In the genomic region with DNA sequence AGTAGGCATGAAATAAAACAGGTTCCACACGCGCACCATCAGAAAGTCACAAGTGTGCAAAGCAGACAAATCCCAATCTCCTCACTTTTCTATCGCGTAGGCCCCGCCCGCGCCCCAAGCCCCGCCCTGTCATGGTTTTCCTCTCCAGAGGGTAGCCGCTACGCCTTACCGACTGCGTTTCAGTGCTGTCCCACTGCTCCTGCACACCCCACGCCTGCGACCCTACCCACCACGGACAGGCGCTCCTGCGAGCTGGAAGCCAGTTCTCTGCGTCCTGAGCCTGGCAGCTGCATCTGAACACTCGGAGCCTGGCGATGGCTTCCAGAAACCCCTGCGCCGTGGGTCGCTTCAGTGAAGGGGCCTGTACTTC, we compare ENCODE assay signal across 9 cellular contexts. TPM values are rescaled to one million over a fixed set of nuclear protein-coding genes. Genes with fewer than 3 reads are reported as not detected.
A peak's percentile ranks its signal among the peaks of the same experiment; 100 is the strongest.
DNase-seq lines count a peak whose midpoint lies in the region; ATAC-seq and TF ChIP-seq lines count a peak whose summit lies in the region.
"Had no signal": no experiment of that assay in that cellular context is flagged by ENCODE, and none has a peak within 500 bp of the region (broad histone marks: within the 10 kb centered on the region; RNA-seq: fewer than 3 reads in every experiment).

No MANE protein-coding gene starts in this region.

- DNase-seq in AG10803 (ENCODE audit: low read depth) (no peak), caudate nucleus (lab: John Stamatoyannopoulos, UW) (peak in 42 of 61 donors; percentile 20 to 78 (median 55)), right lobe of liver (peak in 2 of 3 donors; percentile 51 to 62), epidermal melanocyte (ENCODE audit: insufficient read length, low spot score) (no peak)
- DNase-seq in stimulated activated CD4-positive, alpha-beta T cell treated with anti-CD3 and anti-CD28 coated beads, Interleukin-4, amount 100 ng/mL, for 1 hour, result peak; percentile 45

- peak; percentile 45 for ATAC-seq in GM18909 (IDR thresholded peaks at IDR 0.05; ENCODE audit: poor library complexity, unreplicated experiment)
- ATAC-seq in HG03196 (IDR thresholded peaks at IDR 0.05; ENCODE audit: unreplicated experiment), result peak; percentile 14
- peak; percentile 74 for ATAC-seq in SK-N-SH treated with all-trans-retinoic acid at 6 μM for 48 hours
- peak; percentile 48 to 58 (median 54) for ATAC-seq in right lobe of liver
- ATAC-seq: HCT116 had no signal

- TF ChIP-seq POLR2A in right lobe of liver (IDR thresholded peaks at IDR 0.05), result no peak

- TF ChIP-seq CTCF in AG10803 (conservative IDR thresholded peaks at IDR 0.05; ENCODE audit: low read length) (no peak), right lobe of liver (IDR thresholded peaks at IDR 0.05) (no peak)

- peaks cover 0 to 21% (median 6%) of the 10 kb centered on the region in 4 donors for H3K36me3 ChIP-seq in right lobe of liver

- no peaks in the 10 kb centered on the region for H3K27me3 ChIP-seq in right lobe of liver

- peaks cover 0 to 56% (median 10%) of the 10 kb centered on the region in 4 donors for H3K9me3 ChIP-seq in right lobe of liver

- peaks cover 0 to 8% (median 0%) of the 10 kb centered on the region in 4 donors for H3K4me1 ChIP-seq in right lobe of liver

- WGBS in right lobe of liver (ENCODE audit: insufficient coverage, low coverage, low lambda C conversion rate, missing lambda C conversion rate), result 0% methylated on average over 3 of the region's 23 CpGs

- intact Hi-C loops in right lobe of liver (cut with DNase I), result no loop called here

- H3K4me3 ChIP-seq in AG10803 (ENCODE audit: low read length), result peak overlapping the region; percentile 94
- peak overlapping the region; percentile 92 to 95 (median 95) for H3K4me3 ChIP-seq in right lobe of liver

- H3K27ac ChIP-seq in caudate nucleus (ENCODE audit: low read depth, low read length), result peak overlapping the region; percentile 68
- H3K27ac ChIP-seq in right lobe of liver, result peak overlapping the region in 2 of 3 donors; percentile 56 to 59

TF ChIP-seq in SK-N-SH treated with all-trans-retinoic acid at 6 μM for 48 hours, 23 proteins besides CTCF, POLR2A, EP300 and RAD21:
- TF ChIP-seq ARNTL (CRISPR knock-in tag; IDR thresholded peaks at IDR 0.05; ENCODE audit: borderline replicate concordance, low read depth) (no peak), ZC3H10 (CRISPR knock-in tag; IDR thresholded peaks at IDR 0.05) (no peak), TOX (CRISPR knock-in tag; IDR thresholded peaks at IDR 0.05; ENCODE audit: borderline replicate concordance) (no peak), CSDC2 (CRISPR knock-in tag; IDR thresholded peaks at IDR 0.05) (no peak), GLIS3 (CRISPR knock-in tag; IDR thresholded peaks at IDR 0.05) (no peak), ESRRG (CRISPR knock-in tag; IDR thresholded peaks at IDR 0.05) (no peak), TCF4 (CRISPR knock-in tag; IDR thresholded peaks at IDR 0.05; ENCODE audit: borderline replicate concordance) (no peak), ZNF8 (CRISPR knock-in tag; IDR thresholded peaks at IDR 0.05) (no peak), ZNF565 (CRISPR knock-in tag; conservative IDR thresholded peaks at IDR 0.05; ENCODE audit: low read depth) (no peak), ZNF70 (CRISPR knock-in tag; IDR thresholded peaks at IDR 0.05) (no peak), PPARA (CRISPR knock-in tag; IDR thresholded peaks at IDR 0.05; ENCODE audit: borderline replicate concordance) (no peak), ZFP3 (CRISPR knock-in tag; IDR thresholded peaks at IDR 0.05) (no peak), SNAI2 (CRISPR knock-in tag; IDR thresholded peaks at IDR 0.05) (no peak), BACH2 (CRISPR knock-in tag; IDR thresholded peaks at IDR 0.05; ENCODE audit: borderline replicate concordance) (no peak), ZFP30 (CRISPR knock-in tag; IDR thresholded peaks at IDR 0.05) (no peak)
- TF ChIP-seq, protein P1, sequence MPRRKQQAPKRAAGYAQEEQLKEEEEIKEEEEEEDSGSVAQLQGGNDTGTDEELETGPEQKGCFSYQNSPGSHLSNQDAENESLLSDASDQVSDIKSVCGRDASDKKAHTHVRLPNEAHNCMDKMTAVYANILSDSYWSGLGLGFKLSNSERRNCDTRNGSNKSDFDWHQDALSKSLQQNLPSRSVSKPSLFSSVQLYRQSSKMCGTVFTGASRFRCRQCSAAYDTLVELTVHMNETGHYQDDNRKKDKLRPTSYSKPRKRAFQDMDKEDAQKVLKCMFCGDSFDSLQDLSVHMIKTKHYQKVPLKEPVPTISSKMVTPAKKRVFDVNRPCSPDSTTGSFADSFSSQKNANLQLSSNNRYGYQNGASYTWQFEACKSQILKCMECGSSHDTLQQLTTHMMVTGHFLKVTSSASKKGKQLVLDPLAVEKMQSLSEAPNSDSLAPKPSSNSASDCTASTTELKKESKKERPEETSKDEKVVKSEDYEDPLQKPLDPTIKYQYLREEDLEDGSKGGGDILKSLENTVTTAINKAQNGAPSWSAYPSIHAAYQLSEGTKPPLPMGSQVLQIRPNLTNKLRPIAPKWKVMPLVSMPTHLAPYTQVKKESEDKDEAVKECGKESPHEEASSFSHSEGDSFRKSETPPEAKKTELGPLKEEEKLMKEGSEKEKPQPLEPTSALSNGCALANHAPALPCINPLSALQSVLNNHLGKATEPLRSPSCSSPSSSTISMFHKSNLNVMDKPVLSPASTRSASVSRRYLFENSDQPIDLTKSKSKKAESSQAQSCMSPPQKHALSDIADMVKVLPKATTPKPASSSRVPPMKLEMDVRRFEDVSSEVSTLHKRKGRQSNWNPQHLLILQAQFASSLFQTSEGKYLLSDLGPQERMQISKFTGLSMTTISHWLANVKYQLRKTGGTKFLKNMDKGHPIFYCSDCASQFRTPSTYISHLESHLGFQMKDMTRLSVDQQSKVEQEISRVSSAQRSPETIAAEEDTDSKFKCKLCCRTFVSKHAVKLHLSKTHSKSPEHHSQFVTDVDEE (CRISPR knock-in tag; IDR thresholded peaks at IDR 0.05), result no peak
- TF ChIP-seq, protein P2, sequence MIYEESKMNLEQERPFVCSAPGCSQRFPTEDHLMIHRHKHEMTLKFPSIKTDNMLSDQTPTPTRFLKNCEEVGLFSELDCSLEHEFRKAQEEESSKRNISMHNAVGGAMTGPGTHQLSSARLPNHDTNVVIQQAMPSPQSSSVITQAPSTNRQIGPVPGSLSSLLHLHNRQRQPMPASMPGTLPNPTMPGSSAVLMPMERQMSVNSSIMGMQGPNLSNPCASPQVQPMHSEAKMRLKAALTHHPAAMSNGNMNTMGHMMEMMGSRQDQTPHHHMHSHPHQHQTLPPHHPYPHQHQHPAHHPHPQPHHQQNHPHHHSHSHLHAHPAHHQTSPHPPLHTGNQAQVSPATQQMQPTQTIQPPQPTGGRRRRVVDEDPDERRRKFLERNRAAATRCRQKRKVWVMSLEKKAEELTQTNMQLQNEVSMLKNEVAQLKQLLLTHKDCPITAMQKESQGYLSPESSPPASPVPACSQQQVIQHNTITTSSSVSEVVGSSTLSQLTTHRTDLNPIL (CRISPR knock-in tag; IDR thresholded peaks at IDR 0.05; ENCODE audit: low read depth), result no peak
- TF ChIP-seq, protein P3, sequence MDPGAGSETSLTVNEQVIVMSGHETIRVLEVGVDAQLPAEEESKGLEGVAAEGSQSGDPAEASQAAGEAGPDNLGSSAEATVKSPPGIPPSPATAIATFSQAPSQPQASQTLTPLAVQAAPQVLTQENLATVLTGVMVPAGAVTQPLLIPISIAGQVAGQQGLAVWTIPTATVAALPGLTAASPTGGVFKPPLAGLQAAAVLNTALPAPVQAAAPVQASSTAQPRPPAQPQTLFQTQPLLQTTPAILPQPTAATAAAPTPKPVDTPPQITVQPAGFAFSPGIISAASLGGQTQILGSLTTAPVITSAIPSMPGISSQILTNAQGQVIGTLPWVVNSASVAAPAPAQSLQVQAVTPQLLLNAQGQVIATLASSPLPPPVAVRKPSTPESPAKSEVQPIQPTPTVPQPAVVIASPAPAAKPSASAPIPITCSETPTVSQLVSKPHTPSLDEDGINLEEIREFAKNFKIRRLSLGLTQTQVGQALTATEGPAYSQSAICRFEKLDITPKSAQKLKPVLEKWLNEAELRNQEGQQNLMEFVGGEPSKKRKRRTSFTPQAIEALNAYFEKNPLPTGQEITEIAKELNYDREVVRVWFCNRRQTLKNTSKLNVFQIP (CRISPR knock-in tag; IDR thresholded peaks at IDR 0.05; ENCODE audit: borderline replicate concordance, low read depth), result no peak
- TF ChIP-seq, protein P4, sequence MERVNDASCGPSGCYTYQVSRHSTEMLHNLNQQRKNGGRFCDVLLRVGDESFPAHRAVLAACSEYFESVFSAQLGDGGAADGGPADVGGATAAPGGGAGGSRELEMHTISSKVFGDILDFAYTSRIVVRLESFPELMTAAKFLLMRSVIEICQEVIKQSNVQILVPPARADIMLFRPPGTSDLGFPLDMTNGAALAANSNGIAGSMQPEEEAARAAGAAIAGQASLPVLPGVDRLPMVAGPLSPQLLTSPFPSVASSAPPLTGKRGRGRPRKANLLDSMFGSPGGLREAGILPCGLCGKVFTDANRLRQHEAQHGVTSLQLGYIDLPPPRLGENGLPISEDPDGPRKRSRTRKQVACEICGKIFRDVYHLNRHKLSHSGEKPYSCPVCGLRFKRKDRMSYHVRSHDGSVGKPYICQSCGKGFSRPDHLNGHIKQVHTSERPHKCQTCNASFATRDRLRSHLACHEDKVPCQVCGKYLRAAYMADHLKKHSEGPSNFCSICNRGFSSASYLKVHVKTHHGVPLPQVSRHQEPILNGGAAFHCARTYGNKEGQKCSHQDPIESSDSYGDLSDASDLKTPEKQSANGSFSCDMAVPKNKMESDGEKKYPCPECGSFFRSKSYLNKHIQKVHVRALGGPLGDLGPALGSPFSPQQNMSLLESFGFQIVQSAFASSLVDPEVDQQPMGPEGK (CRISPR knock-in tag; IDR thresholded peaks at IDR 0.05; ENCODE audit: borderline replicate concordance), result no peak
- TF ChIP-seq, protein P5, sequence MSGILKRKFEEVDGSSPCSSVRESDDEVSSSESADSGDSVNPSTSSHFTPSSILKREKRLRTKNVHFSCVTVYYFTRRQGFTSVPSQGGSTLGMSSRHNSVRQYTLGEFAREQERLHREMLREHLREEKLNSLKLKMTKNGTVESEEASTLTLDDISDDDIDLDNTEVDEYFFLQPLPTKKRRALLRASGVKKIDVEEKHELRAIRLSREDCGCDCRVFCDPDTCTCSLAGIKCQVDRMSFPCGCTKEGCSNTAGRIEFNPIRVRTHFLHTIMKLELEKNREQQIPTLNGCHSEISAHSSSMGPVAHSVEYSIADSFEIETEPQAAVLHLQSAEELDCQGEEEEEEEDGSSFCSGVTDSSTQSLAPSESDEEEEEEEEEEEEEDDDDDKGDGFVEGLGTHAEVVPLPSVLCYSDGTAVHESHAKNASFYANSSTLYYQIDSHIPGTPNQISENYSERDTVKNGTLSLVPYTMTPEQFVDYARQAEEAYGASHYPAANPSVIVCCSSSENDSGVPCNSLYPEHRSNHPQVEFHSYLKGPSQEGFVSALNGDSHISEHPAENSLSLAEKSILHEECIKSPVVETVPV (CRISPR knock-in tag; IDR thresholded peaks at IDR 0.05), result no peak

RNA-seq across cellular contexts. Expression of a gene that starts 0.4 kb away (rescaled TPM):
- total RNA-seq in right lobe of liver, result 1 to 10 TPM; 1.2 to 5.7 (median 2.9) TPM

RNA-seq across cellular contexts. Expression of a gene that starts 28.1 kb away (rescaled TPM):
- 1 to 10 TPM in 1 of 6 experiments, under 1 TPM in 5; 0.53 to 2.6 (median 0.77) TPM for total RNA-seq in right lobe of liver

RNA-seq across cellular contexts. Expression of a gene that starts 28.2 kb away (rescaled TPM):
- 1 to 10 TPM in 4 of 6 experiments, under 1 TPM in 2; 0.90 to 2.8 (median 1.5) TPM for total RNA-seq in right lobe of liver

RNA-seq across cellular contexts. Expression of a gene that starts 59.2 kb away (rescaled TPM):
- total RNA-seq in right lobe of liver, result 1 to 10 TPM; 1.1 to 3.6 (median 2.2) TPM

Comparison
In these comparisons a context has a peak if more than half of its experiments do, and no peak if none do; other contexts are left out.
1. DNase-seq: peak in caudate nucleus (42 of 61), right lobe of liver (2 of 3) and stimulated activated CD4-positive, alpha-beta T cell treated with anti-CD3 and anti-CD28 coated beads, Interleukin-4, amount 100 ng/mL, for 1 hour (single experiment); none in AG10803 (single experiment) and epidermal melanocyte (single experiment).
2. ATAC-seq: peak in every context shown above with its lines; median percentile 74 in SK-N-SH treated with all-trans-retinoic acid at 6 μM for 48 hours; 54 in right lobe of liver; 45 in GM18909; 14 in HG03196.